In the genomic region with DNA sequence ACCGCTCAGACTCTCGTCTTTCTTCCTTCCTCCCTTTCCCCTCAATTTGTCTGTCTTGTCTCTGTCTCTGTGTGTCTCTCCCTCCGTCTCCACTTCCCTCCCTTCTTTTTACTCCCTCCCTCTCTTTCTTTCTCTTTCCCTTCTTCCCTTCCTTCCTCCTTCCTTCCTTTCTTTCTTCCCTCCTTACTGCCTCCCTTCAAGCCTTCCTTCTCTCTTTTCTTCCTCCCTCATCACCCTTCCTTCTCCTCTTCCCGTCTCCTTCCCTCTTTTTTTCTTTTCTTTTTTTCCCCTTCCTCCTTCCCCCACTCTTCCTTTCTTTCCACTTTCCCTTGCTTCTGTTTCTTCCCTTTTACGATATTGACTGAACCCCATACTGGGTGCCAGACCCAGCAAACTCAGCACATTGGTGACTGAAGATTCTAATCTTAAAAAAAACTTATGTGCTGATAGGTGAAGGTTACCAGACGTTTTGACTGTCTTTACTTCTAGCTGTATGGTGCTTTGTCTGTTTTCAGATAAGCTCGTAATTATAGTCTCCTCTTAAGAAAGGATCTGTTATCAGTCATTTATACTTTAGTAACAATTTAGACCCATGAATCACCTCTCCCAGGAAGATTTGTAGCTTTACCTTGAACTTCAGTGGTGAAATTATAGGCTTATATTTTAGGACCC, we compare ENCODE assay signal across 1 cellular context.
A peak's percentile ranks its signal among the peaks of the same experiment; 100 is the strongest.
TF ChIP-seq lines count a peak whose summit lies in the region.

No MANE protein-coding gene starts in this region.

TF ChIP-seq in HEK293, 187 proteins besides CTCF, POLR2A, EP300 and RAD21 (continued from another document and continues in another):
- TF ChIP-seq ZBTB11 (tag by site-specific recombination; conservative IDR thresholded peaks at IDR 0.05; ENCODE audit: low read depth) (peak; percentile 46; the same call in 1 of the 2 replicates), ZNF16 (tag by site-specific recombination; IDR thresholded peaks at IDR 0.05; ENCODE audit: low read depth) (no peak), ZNF580 (tag by site-specific recombination; IDR thresholded peaks at IDR 0.05) (no peak), ZNF394 (tag by site-specific recombination; IDR thresholded peaks at IDR 0.05; ENCODE audit: borderline replicate concordance) (no peak), ZBTB49 (tag by site-specific recombination; IDR thresholded peaks at IDR 0.05; ENCODE audit: low read depth) (no peak), ZNF350 (tag by site-specific recombination; IDR thresholded peaks at IDR 0.05) (no peak), ZNF521 (tag by site-specific recombination; IDR thresholded peaks at IDR 0.05) (peak; percentile 83), ZNF830 (tag by site-specific recombination; IDR thresholded peaks at IDR 0.05; ENCODE audit: low read depth) (no peak), RBAK (tag by site-specific recombination; IDR thresholded peaks at IDR 0.05) (no peak), PATZ1 (tag by site-specific recombination; IDR thresholded peaks at IDR 0.05) (peak; percentile 17; the same call in 1 of the 2 replicates), ZNF354C (tag by site-specific recombination; IDR thresholded peaks at IDR 0.05; ENCODE audit: borderline replicate concordance, low read depth) (no peak), ZIC2 (tag by site-specific recombination; IDR thresholded peaks at IDR 0.05) (no peak), FEZF1 (tag by site-specific recombination; IDR thresholded peaks at IDR 0.05) (no peak), GLIS1 (tag by site-specific recombination; IDR thresholded peaks at IDR 0.05) (peak; percentile 42; the same call in 1 of the 2 replicates), ZNF280C (tag by site-specific recombination; IDR thresholded peaks at IDR 0.05) (no peak), ZNF664 (tag by site-specific recombination; IDR thresholded peaks at IDR 0.05) (no peak), ZNF610 (tag by site-specific recombination; IDR thresholded peaks at IDR 0.05; ENCODE audit: borderline replicate concordance) (no peak; the same call in 1 of the 2 replicates), SCRT1 (tag by site-specific recombination; IDR thresholded peaks at IDR 0.05; ENCODE audit: borderline replicate concordance) (0 out of 2 replicates have a peak, but pooled peaks have one; percentile 44), ZNF398 (tag by site-specific recombination; IDR thresholded peaks at IDR 0.05) (peak; percentile 66), ZSCAN16 (tag by site-specific recombination; IDR thresholded peaks at IDR 0.05) (no peak), ZNF670 (tag by site-specific recombination; IDR thresholded peaks at IDR 0.05; ENCODE audit: low read depth) (no peak), HIC1 (tag by site-specific recombination; IDR thresholded peaks at IDR 0.05) (no peak), KLF9 (tag by site-specific recombination; IDR thresholded peaks at IDR 0.05; ENCODE audit: low read depth) (peak; percentile 59), ZNF596 (tag by site-specific recombination; IDR thresholded peaks at IDR 0.05) (no peak), ZNF2 (tag by site-specific recombination; IDR thresholded peaks at IDR 0.05) (0 out of 2 replicates have a peak, but pooled peaks have one; percentile 44), KLF17 (tag by site-specific recombination; IDR thresholded peaks at IDR 0.05) (no peak), BCL11B (tag by site-specific recombination; IDR thresholded peaks at IDR 0.05; ENCODE audit: low read depth) (no peak), ZNF341 (tag by site-specific recombination; IDR thresholded peaks at IDR 0.05; ENCODE audit: low read depth) (no peak)
- TF ChIP-seq, protein P1, sequence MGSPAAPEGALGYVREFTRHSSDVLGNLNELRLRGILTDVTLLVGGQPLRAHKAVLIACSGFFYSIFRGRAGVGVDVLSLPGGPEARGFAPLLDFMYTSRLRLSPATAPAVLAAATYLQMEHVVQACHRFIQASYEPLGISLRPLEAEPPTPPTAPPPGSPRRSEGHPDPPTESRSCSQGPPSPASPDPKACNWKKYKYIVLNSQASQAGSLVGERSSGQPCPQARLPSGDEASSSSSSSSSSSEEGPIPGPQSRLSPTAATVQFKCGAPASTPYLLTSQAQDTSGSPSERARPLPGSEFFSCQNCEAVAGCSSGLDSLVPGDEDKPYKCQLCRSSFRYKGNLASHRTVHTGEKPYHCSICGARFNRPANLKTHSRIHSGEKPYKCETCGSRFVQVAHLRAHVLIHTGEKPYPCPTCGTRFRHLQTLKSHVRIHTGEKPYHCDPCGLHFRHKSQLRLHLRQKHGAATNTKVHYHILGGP (tag by site-specific recombination; IDR thresholded peaks at IDR 0.05): peak; percentile 39; the same call in 1 of the 2 replicates
- TF ChIP-seq, protein P2, sequence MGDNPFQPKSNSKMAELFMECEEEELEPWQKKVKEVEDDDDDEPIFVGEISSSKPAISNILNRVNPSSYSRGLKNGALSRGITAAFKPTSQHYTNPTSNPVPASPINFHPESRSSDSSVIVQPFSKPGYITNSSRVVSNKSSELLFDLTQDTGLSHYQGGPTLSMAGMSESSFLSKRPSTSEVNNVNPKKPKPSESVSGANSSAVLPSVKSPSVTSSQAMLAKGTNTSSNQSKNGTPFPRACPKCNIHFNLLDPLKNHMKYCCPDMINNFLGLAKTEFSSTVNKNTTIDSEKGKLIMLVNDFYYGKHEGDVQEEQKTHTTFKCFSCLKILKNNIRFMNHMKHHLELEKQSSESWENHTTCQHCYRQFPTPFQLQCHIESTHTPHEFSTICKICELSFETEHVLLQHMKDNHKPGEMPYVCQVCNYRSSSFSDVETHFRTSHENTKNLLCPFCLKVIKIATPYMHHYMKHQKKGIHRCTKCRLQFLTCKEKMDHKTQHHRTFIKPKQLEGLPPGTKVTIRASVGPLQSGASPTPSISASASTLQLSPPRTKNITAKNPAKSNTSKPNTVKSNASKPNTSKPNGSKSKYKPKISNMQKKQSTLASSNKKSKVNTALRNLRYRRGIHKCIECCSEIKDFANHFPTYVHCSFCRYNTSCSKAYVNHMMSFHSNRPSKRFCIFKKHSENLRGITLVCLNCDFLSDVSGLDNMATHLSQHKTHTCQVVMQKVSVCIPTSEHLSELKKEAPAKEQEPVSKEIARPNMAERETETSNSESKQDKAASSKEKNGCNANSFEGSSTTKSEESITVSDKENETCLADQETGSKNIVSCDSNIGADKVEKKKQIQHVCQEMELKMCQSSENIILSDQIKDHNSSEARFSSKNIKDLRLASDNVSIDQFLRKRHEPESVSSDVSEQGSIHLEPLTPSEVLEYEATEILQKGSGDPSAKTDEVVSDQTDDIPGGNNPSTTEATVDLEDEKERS (tag by site-specific recombination; IDR thresholded peaks at IDR 0.05): no peak
